In the genomic region with DNA sequence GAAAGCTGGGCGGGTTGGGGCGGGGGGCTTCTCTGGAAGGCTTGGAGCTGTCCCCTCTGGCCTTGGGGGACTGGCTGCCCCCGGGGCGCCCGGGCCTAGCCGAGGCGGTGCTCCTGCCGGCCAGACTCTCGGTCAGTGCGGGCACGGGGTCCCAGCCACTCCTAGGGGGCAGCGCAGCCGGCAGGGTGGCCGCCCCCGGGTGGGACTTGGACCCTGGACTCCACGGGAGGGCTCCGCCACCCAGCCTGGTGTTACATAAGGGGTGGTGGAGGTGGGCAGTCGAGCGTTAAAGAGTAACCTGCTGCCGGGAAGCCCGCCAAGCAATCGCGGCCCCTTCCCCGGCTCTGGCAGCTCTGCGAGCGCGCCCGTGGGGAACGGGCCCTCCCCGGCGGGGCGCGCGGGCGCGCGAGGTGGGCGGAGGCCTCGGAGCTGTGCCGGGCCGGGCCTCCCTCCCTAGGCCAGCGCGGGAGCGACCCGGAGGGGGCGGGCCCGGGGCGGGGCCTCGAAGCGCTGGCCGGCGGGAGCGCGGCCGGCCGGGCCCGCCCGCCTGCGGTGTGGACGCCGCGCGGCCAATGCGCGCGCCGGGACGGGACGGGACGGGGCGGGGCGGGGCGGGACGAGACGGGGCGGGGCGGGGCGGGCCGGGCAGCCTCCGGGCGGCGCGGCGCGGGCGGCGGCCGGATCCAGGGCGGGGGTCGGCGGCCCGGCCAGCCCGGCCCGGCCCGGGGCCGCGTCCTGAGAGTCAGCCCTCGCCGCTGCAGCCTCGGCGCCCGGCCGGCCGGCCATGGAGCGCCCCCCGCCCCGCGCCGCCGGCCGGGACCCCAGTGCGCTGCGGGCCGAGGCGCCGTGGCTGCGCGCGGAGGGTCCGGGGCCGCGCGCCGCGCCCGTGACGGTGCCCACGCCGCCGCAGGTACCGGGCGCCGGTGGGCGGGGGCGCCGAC, we compare ENCODE assay signal across 8 cellular contexts. TPM values are rescaled to one million over a fixed set of nuclear protein-coding genes. Genes with fewer than 3 reads are reported as not detected.
DNase-seq lines count a peak whose midpoint lies in the region; ATAC-seq and TF ChIP-seq lines count a peak whose summit lies in the region.

TSS of gene SLC2A4RG (plus strand) at position 648 of the 941 bp plus-strand sequence. CDS start at position 785, 137 bp downstream.

- no peak for TF ChIP-seq RAD21 in Ishikawa (IDR thresholded peaks at IDR 0.05; ENCODE audit: low read depth)

- ATAC-seq in GM21360 (IDR thresholded peaks at IDR 0.05; ENCODE audit: unreplicated experiment), result peak; percentile 45

- 1 to 2% (median 1%) methylated on average over 40 to 130 of the region's 136 CpGs for WGBS in adipose tissue, 3 donors

- peak within 1 kb of the TSS; percentile 55 for H3K9ac ChIP-seq in SK-N-MC (ENCODE audit: insufficient read length)

- no peak within 1 kb of the TSS for H3K27ac ChIP-seq in SK-N-MC
- H3K27ac ChIP-seq in adipose tissue (ENCODE audit: low read depth, low read length), result no peak within 1 kb of the TSS

- intact Hi-C loops in head of caudate nucleus (cut with DNase I), result loop anchor here (5.0 kb wide), 1 partner anchor 112 kb away; the partner anchor contains the start of gene GMEB2

- H3K4me3 ChIP-seq in SK-N-MC, result peak within 1 kb of the TSS; percentile 82

- H3K36me3 ChIP-seq in SK-N-MC (ENCODE audit: insufficient read depth, low read length), result peaks cover 3% of the 10 kb centered on the region; the same call in 1 of the 2 replicates

- peak; percentile 89 for DNase-seq in COLO829 (ENCODE audit: low spot score)
- DNase-seq in SK-N-MC (ENCODE audit: low read depth, low spot score), result no peak
- DNase-seq in head of caudate nucleus, result peak in 41 of 42 donors; percentile 38 to 90 (median 81)
- peak in 45 of 56 donors; percentile 29 to 86 (median 60) for DNase-seq in nucleus accumbens (lab: John Stamatoyannopoulos, UW)
- DNase-seq in NCI-H2107 (lab: John Stamatoyannopoulos, UW), result no peak

- no peaks in the 10 kb centered on the region for H3K9me3 ChIP-seq in SK-N-MC (ENCODE audit: low read depth, low read length)

- no peak for TF ChIP-seq EP300 in Ishikawa (IDR thresholded peaks at IDR 0.05; ENCODE audit: borderline replicate concordance)

TF ChIP-seq in Ishikawa, 13 proteins besides CTCF, POLR2A, EP300 and RAD21:
- TF ChIP-seq FOXM1 (IDR thresholded peaks at IDR 0.05; ENCODE audit: borderline replicate concordance, low read depth) (no peak), CEBPB (IDR thresholded peaks at IDR 0.05) (no peak), TCF12 (IDR thresholded peaks at IDR 0.05; ENCODE audit: low read depth) (0 out of 2 replicates have a peak, but pooled peaks have one; percentile 24), ZBTB7A (IDR thresholded peaks at IDR 0.05; ENCODE audit: low read depth) (peak; percentile 88), NFIC (IDR thresholded peaks at IDR 0.05) (peak; percentile 8; the same call in 1 of the 2 replicates), EGR1 (IDR thresholded peaks at IDR 0.05) (0 out of 2 replicates have a peak, but pooled peaks have one; percentile 9)

RNA-seq across cellular contexts. Expression of gene SLC2A4RG, which starts in this region (rescaled TPM):
- polyA plus RNA-seq in adipose tissue, result 100 to 1,000 TPM in 1 of 3 donors, 10 to 100 TPM in 2; 28.3 to 137 (median 72.8) TPM

Comparison
In these comparisons a context has a peak if more than half of its experiments do, and no peak if none do; other contexts are left out.
1. DNase-seq: peak in COLO829 (single experiment), head of caudate nucleus (41 of 42) and nucleus accumbens (45 of 56); none in SK-N-MC (single experiment) and NCI-H2107 (single experiment).